ENCODE assay signal across 18 cellular contexts in genomic region chr18:5052491-5052890, GRCh38.
"Had no signal": no experiment of that assay in that cellular context is flagged by ENCODE, and none has a peak within 500 bp of the region (broad histone marks: within the 10 kb centered on the region; RNA-seq: fewer than 3 reads in every experiment).

No MANE protein-coding gene starts in this region.

- H3K4me1 ChIP-seq: heart left ventricle, pancreas, suprapubic skin, thyroid gland, upper lobe of left lung had no signal

- H3K27ac Mint-ChIP-seq: dendritic cell treated with granulocyte-macrophage colony-stimulating factor and Interleukin-4, amounts not matched to agents 40 ng/mL and 50 ng/mL, for 4 days; effector memory CD8-positive, alpha-beta T cell; naive B cell; nephron; progenitor cell of endocrine pancreas had no signal

- H3K9me3 Mint-ChIP-seq: dendritic cell treated with granulocyte-macrophage colony-stimulating factor and Interleukin-4, amounts not matched to agents 40 ng/mL and 50 ng/mL, for 4 days; effector memory CD8-positive, alpha-beta T cell had no signal

- H3K27ac ChIP-seq: heart left ventricle, pancreas, suprapubic skin, thyroid gland, upper lobe of left lung had no signal

- H3K4me3 Mint-ChIP-seq: dendritic cell treated with granulocyte-macrophage colony-stimulating factor and Interleukin-4, amounts not matched to agents 40 ng/mL and 50 ng/mL, for 4 days; effector memory CD8-positive, alpha-beta T cell; naive B cell; nephron had no signal

- H3K4me3 ChIP-seq: heart left ventricle, pancreas, suprapubic skin, thyroid gland, upper lobe of left lung had no signal

- H3K27me3 ChIP-seq: heart left ventricle, suprapubic skin, thyroid gland, upper lobe of left lung had no signal

- ATAC-seq: effector memory CD8-positive, alpha-beta T cell; heart left ventricle; pancreas; right cardiac atrium had no signal

- H3K36me3 ChIP-seq: heart left ventricle, pancreas, suprapubic skin, thyroid gland, upper lobe of left lung had no signal

- H3K9me3 ChIP-seq: heart left ventricle, pancreas, suprapubic skin, thyroid gland, upper lobe of left lung had no signal

- DNase-seq: effector memory CD8-positive, alpha-beta T cell; heart left ventricle; hippocampal formation; kidney glomerular epithelial cell; mesendoderm; naive B cell; occipital lobe; pancreas; right cardiac atrium; small intestine; stimulated activated CD4-positive, alpha-beta T cell treated with anti-CD3 and anti-CD28 coated beads, Interleukin-12 subunit alpha, Interleukin-12 subunit beta, amount 100 ng/mL, for 4 hours; stimulated activated naive CD4-positive, alpha-beta T cell; thyroid gland; upper lobe of left lung had no signal

- H3K4me1 Mint-ChIP-seq: nephron had no signal

- H3K36me3 Mint-ChIP-seq: naive B cell had no signal
